Comparison of ENCODE assay signal across 8 cellular contexts in the genomic region with DNA sequence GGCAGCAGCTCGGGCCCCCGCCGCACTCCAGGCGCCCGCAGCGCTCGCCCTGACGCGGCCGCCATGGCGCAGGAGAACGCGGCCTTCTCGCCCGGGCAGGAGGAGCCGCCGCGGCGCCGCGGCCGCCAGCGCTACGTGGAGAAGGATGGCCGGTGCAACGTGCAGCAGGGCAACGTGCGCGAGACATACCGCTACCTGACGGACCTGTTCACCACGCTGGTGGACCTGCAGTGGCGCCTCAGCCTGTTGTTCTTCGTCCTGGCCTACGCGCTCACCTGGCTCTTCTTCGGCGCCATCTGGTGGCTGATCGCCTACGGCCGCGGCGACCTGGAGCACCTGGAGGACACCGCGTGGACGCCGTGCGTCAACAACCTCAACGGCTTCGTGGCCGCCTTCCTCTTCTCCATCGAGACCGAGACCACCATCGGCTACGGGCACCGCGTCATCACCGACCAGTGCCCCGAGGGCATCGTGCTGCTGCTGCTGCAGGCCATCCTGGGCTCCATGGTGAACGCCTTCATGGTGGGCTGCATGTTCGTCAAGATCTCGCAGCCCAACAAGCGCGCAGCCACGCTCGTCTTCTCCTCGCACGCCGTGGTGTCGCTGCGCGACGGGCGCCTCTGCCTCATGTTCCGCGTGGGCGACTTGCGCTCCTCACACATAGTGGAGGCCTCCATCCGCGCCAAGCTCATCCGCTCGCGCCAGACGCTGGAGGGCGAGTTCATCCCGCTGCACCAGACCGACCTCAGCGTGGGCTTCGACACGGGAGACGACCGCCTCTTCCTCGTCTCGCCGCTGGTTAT.
A peak's percentile ranks its signal among the peaks of the same experiment; 100 is the strongest.
DNase-seq lines count a peak whose midpoint lies in the region; ATAC-seq and TF ChIP-seq lines count a peak whose summit lies in the region.

No MANE protein-coding gene starts in this region.

- DNase-seq in GM06990 (ENCODE audit: extremely low read depth, insufficient read length), result peak; percentile 73
- DNase-seq in T-helper 1 cell, result peak; percentile 46 to 69 (median 63)
- DNase-seq in astrocyte of the spinal cord (ENCODE audit: low read depth, low spot score), result no peak
- DNase-seq in stimulated activated CD4-positive, alpha-beta T cell treated with anti-CD3 and anti-CD28 coated beads, Interleukin-12 subunit alpha, Interleukin-12 subunit beta, amount 100 ng/mL, for 4 hours, result peak; percentile 76

- H3K27me3 ChIP-seq in GM06990 (replicated peaks; ENCODE audit: control insufficient read depth, insufficient read depth, low read length) (no peaks in the 10 kb centered on the region), iPS-15b (ENCODE audit: control insufficient read depth, insufficient read depth, low read length) (peaks cover 56% of the 10 kb centered on the region)

- H3K36me3 ChIP-seq in GM06990 (ENCODE audit: control insufficient read depth, insufficient read depth, low read length), result no peaks in the 10 kb centered on the region; the same call in 1 of the 2 replicates
- H3K36me3 ChIP-seq in iPS-15b (ENCODE audit: control insufficient read depth, insufficient read depth, low read length), result no peaks in the 10 kb centered on the region

- in situ Hi-C loops in astrocyte of the spinal cord (cut with HindIII; ENCODE audit: low sequenced_read_pairs), result no loop called here

- no peak overlapping the region for H3K9ac ChIP-seq in iPS-15b (ENCODE audit: low read depth, low read length)

- H3K4me3 ChIP-seq in GM06990 (replicated peaks; ENCODE audit: low read depth, low read length), result peak overlapping the region; percentile 35
- peak overlapping the region; percentile 5 for H3K4me3 ChIP-seq in astrocyte of the spinal cord (ENCODE audit: low read depth, low read length)
- peak overlapping the region; percentile 54 for H3K4me3 ChIP-seq in iPS-15b (ENCODE audit: low read depth, low read length)

- peak; percentile 81 for TF ChIP-seq CTCF in GM06990 (IDR thresholded peaks at IDR 0.05; ENCODE audit: insufficient read depth, low read length, poor library complexity, severe bottlenecking)
- peak; percentile 74 for TF ChIP-seq CTCF in astrocyte of the spinal cord (IDR thresholded peaks at IDR 0.05; ENCODE audit: low read depth, low read length)

- ATAC-seq in HG03442 (IDR thresholded peaks at IDR 0.05; ENCODE audit: unreplicated experiment), result peak; percentile 73
- no peak for ATAC-seq in HG02884 (IDR thresholded peaks at IDR 0.05; ENCODE audit: unreplicated experiment)
- ATAC-seq in GM21367 (IDR thresholded peaks at IDR 0.05; ENCODE audit: unreplicated experiment), result no peak

- H3K4me1 ChIP-seq in iPS-15b (ENCODE audit: control insufficient read depth, insufficient read depth, low read length), result no peaks in the 10 kb centered on the region

- H3K9me3 ChIP-seq in iPS-15b (ENCODE audit: control insufficient read depth, insufficient read depth, low read length), result no peaks in the 10 kb centered on the region
